10 cellular contexts compared by ENCODE assay signal in genomic region chr1:33118274-33118673, GRCh38.
"Had no signal": no experiment of that assay in that cellular context is flagged by ENCODE, and none has a peak within 500 bp of the region (broad histone marks: within the 10 kb centered on the region; RNA-seq: fewer than 3 reads in every experiment).

No MANE protein-coding gene starts in this region.

- H3K27ac Mint-ChIP-seq: activated T-cell treated with anti-CD3 and anti-CD28 coated beads, Interleukin-2, amount 50 U/mL, for 72 hours; stimulated activated memory B cell treated with anti-CD40 and anti-IgM and Interleukin-4, amounts not matched to agents 10 μg/mL and 1 μg/mL and 100 μg/mL, for 72 hours had no signal

- DNase-seq: activated CD8-positive, alpha-beta memory T cell treated with anti-CD3 and anti-CD28 coated beads, Interleukin-2, amount 50 U/mL, for 48 hours; activated naive CD4-positive, alpha-beta T cell; activated T-cell treated with anti-CD3 and anti-CD28 coated beads, Interleukin-2, amount 50 U/mL, for 72 hours; SIG-M5; stimulated activated CD4-positive, alpha-beta T cell treated with anti-CD3 and anti-CD28 coated beads, Interleukin-12 subunit alpha, Interleukin-12 subunit beta, amount 100 ng/mL, for 4 hours; stimulated activated CD4-positive, alpha-beta T cell treated with anti-CD3 and anti-CD28 coated beads, Interleukin-2, amount 100 ng/mL, for 24 hours; tibial artery had no signal

- H3K4me3 Mint-ChIP-seq: activated T-cell treated with anti-CD3 and anti-CD28 coated beads, Interleukin-2, amount 50 U/mL, for 72 hours; stimulated activated memory B cell treated with anti-CD40 and anti-IgM and Interleukin-4, amounts not matched to agents 10 μg/mL and 1 μg/mL and 100 μg/mL, for 72 hours had no signal

- ATAC-seq: activated T-cell treated with anti-CD3 and anti-CD28 coated beads, Interleukin-2, amount 50 U/mL, for 72 hours; esophagus mucosa; left lobe of liver had no signal

- H3K4me1 Mint-ChIP-seq: stimulated activated memory B cell treated with anti-CD40 and anti-IgM and Interleukin-4, amounts not matched to agents 10 μg/mL and 1 μg/mL and 100 μg/mL, for 72 hours had no signal

- H3K36me3 Mint-ChIP-seq: stimulated activated memory B cell treated with anti-CD40 and anti-IgM and Interleukin-4, amounts not matched to agents 10 μg/mL and 1 μg/mL and 100 μg/mL, for 72 hours had no signal

- H3K9me3 Mint-ChIP-seq: activated T-cell treated with anti-CD3 and anti-CD28 coated beads, Interleukin-2, amount 50 U/mL, for 72 hours; stimulated activated memory B cell treated with anti-CD40 and anti-IgM and Interleukin-4, amounts not matched to agents 10 μg/mL and 1 μg/mL and 100 μg/mL, for 72 hours had no signal
